In the genomic region with DNA sequence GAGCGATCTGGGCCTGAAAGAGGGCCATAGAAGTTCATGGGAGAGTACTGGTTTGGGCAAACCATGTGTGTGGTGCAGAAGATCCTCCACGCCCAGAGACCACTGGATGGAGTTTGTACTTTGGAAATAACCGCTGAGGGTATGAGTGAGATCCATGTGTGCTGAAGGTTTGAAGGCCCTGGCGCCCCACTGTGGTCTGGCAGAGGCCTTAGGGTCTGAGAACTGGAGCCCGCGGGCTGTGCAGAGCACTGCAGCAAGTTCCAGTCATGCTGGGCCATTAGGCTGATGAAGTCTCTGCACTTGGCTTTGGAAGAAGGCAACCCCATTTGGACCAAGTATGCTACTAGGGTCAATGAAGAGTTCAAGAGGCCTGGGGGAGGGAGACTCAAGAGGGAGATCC, we compare ENCODE assay signal across 36 cellular contexts.
"Had no signal": no experiment of that assay in that cellular context is flagged by ENCODE, and none has a peak within 500 bp of the region (broad histone marks: within the 10 kb centered on the region; RNA-seq: fewer than 3 reads in every experiment).

No MANE protein-coding gene starts in this region.

- H3K36me3 ChIP-seq: ascending aorta, breast epithelium had no signal

- H3K4me3 Mint-ChIP-seq: activated CD4-positive, alpha-beta memory T cell treated with anti-CD3 and anti-CD28 coated beads, Interleukin-2, amount 10 ng/mL, durations not matched to agents 7 days and 5 days; activated CD4-positive, alpha-beta T cell treated with anti-CD3 and anti-CD28 coated beads for 36 hours; activated CD4-positive, alpha-beta T cell treated with anti-CD3 and anti-CD28 coated beads, Interleukin-2, amount 10 ng/mL, durations not matched to agents 7 days and 5 days; activated CD8-positive, alpha-beta memory T cell treated with anti-CD3 and anti-CD28 coated beads, Interleukin-2, amount 10 ng/mL, durations not matched to agents 7 days and 5 days; activated CD8-positive, alpha-beta T cell treated with anti-CD3 and anti-CD28 coated beads, Interleukin-2, amount 10 ng/mL, durations not matched to agents 7 days and 5 days; activated naive CD4-positive, alpha-beta T cell treated with anti-CD3 and anti-CD28 coated beads, Interleukin-2, amount 10 ng/mL, durations not matched to agents 7 days and 5 days; activated naive CD4-positive, alpha-beta T cell treated with anti-CD3 and anti-CD28 coated beads, Interleukin-2, amount 50 U/mL, for 24 hours; activated naive CD8-positive, alpha-beta T cell; activated naive CD8-positive, alpha-beta T cell treated with anti-CD3 and anti-CD28 coated beads, Interleukin-2, amount 10 ng/mL, durations not matched to agents 7 days and 5 days; activated naive CD8-positive, alpha-beta T cell treated with anti-CD3 and anti-CD28 coated beads, Interleukin-2, amount 50 U/mL, for 24 hours; activated T-cell treated with anti-CD3 and anti-CD28 coated beads, Interleukin-2, amount 50 U/mL, for 24 hours; brain; T-helper 1 cell treated with Interleukin-12 subunit alpha and Interleukin-12 subunit beta and Interleukin-4 antibody, amounts not matched to agents 30 μg/mL and 1 μg/mL, for 36 hours; T-helper 2 cell treated with Interferon-gamma antibody and Interleukin-4, amounts not matched to agents 5 μg/mL and 100 μg/mL, for 36 hours had no signal

- H3K27me3 ChIP-seq: ascending aorta had no signal

- FAIRE-seq: TTC549 had no signal

- H3K9me3 Mint-ChIP-seq: activated CD4-positive, alpha-beta memory T cell treated with anti-CD3 and anti-CD28 coated beads, Interleukin-2, amount 10 ng/mL, durations not matched to agents 7 days and 5 days; activated CD4-positive, alpha-beta T cell treated with anti-CD3 and anti-CD28 coated beads, Interleukin-2, amount 10 ng/mL, durations not matched to agents 7 days and 5 days; activated naive CD4-positive, alpha-beta T cell treated with anti-CD3 and anti-CD28 coated beads, Interleukin-2, amount 10 ng/mL, durations not matched to agents 7 days and 5 days; activated naive CD4-positive, alpha-beta T cell treated with anti-CD3 and anti-CD28 coated beads, Interleukin-2, amount 50 U/mL, for 24 hours; activated naive CD8-positive, alpha-beta T cell treated with anti-CD3 and anti-CD28 coated beads, Interleukin-2, amount 10 ng/mL, durations not matched to agents 7 days and 5 days; activated T-cell treated with anti-CD3 and anti-CD28 coated beads, Interleukin-2, amount 50 U/mL, for 24 hours; activated T-helper 2 cell treated with anti-CD3 and anti-CD28 coated beads, Interferon-gamma antibody, Interleukin-2, Interleukin-4, amounts not matched to agents 10 μg/mL and 5 μg/mL and 100 μg/mL, durations not matched to agents 14 hours and 24 hours and 36 hours; T-helper 1 cell treated with Interleukin-12 subunit alpha and Interleukin-12 subunit beta and Interleukin-4 antibody, amounts not matched to agents 30 μg/mL and 1 μg/mL, for 36 hours; T-helper 2 cell treated with Interferon-gamma antibody and Interleukin-4, amounts not matched to agents 5 μg/mL and 100 μg/mL, for 36 hours had no signal

- H3K27ac ChIP-seq: ascending aorta, breast epithelium, VCaP had no signal

- H3K36me3 Mint-ChIP-seq: activated CD8-positive, alpha-beta memory T cell treated with anti-CD3 and anti-CD28 coated beads, Interleukin-2, amount 10 ng/mL, durations not matched to agents 7 days and 5 days; activated naive CD4-positive, alpha-beta T cell treated with anti-CD3 and anti-CD28 coated beads, Interleukin-2, amount 10 ng/mL, durations not matched to agents 7 days and 5 days; activated naive CD4-positive, alpha-beta T cell treated with anti-CD3 and anti-CD28 coated beads, Interleukin-2, amount 50 U/mL, for 24 hours; activated naive CD8-positive, alpha-beta T cell; activated naive CD8-positive, alpha-beta T cell treated with anti-CD3 and anti-CD28 coated beads, Interleukin-2, amount 10 ng/mL, durations not matched to agents 7 days and 5 days; brain had no signal

- H3K4me3 ChIP-seq: ascending aorta, breast epithelium had no signal

- ATAC-seq: activated CD4-positive, alpha-beta T cell treated with anti-CD3 and anti-CD28 coated beads for 36 hours; activated CD4-positive, CD25-positive, alpha-beta regulatory T cell treated with anti-CD3 and anti-CD28 coated beads, Interleukin-2, amount 50 U/mL, for 24 hours; activated CD8-positive, alpha-beta memory T cell treated with anti-CD3 and anti-CD28 coated beads, Interleukin-2, amount 10 ng/mL, durations not matched to agents 7 days and 5 days; activated CD8-positive, alpha-beta T cell treated with anti-CD3 and anti-CD28 coated beads, Interleukin-2, amount 10 ng/mL, durations not matched to agents 7 days and 5 days; activated naive CD8-positive, alpha-beta T cell treated with anti-CD3 and anti-CD28 coated beads, Interleukin-2, amount 50 U/mL, for 24 hours had no signal

- DNase-seq: activated CD4-positive, alpha-beta memory T cell treated with anti-CD3 and anti-CD28 coated beads, Interleukin-2, amount 10 ng/mL, durations not matched to agents 7 days and 5 days; activated CD4-positive, alpha-beta T cell treated with anti-CD3 and anti-CD28 coated beads for 1 hour; activated CD4-positive, alpha-beta T cell treated with anti-CD3 and anti-CD28 coated beads for 36 hours; activated CD4-positive, alpha-beta T cell treated with anti-CD3 and anti-CD28 coated beads for 48 hours; activated CD4-positive, alpha-beta T cell treated with anti-CD3 and anti-CD28 coated beads, Interleukin-2, amount 10 ng/mL, durations not matched to agents 7 days and 5 days; activated CD4-positive, alpha-beta T cell treated with anti-CD3 and anti-CD28 coated beads, Interleukin-2, amount 50 U/mL, for 48 hours; activated CD4-positive, CD25-positive, alpha-beta regulatory T cell; activated CD8-positive, alpha-beta memory T cell treated with anti-CD3 and anti-CD28 coated beads for 24 hours; activated CD8-positive, alpha-beta memory T cell treated with anti-CD3 and anti-CD28 coated beads, Interleukin-2, amount 10 ng/mL, durations not matched to agents 7 days and 5 days; activated CD8-positive, alpha-beta memory T cell treated with anti-CD3 and anti-CD28 coated beads, Interleukin-2, amount 50 U/mL, for 48 hours; activated CD8-positive, alpha-beta T cell treated with anti-CD3 and anti-CD28 coated beads, Interleukin-2, amount 10 ng/mL, durations not matched to agents 7 days and 5 days; activated effector memory CD4-positive, alpha-beta T cell treated with Interleukin-2 at 50 U/mL for 16 hours; activated gamma-delta T cell; activated naive CD4-positive, alpha-beta T cell treated with anti-CD3 and anti-CD28 coated beads, Interleukin-2, amount 10 ng/mL, durations not matched to agents 7 days and 5 days; activated naive CD4-positive, alpha-beta T cell treated with Interleukin-2 at 50 U/mL for 16 hours; activated naive CD8-positive, alpha-beta T cell treated with anti-CD3 and anti-CD28 coated beads, Interleukin-2, amount 10 ng/mL, durations not matched to agents 7 days and 5 days; activated naive CD8-positive, alpha-beta T cell treated with anti-CD3 and anti-CD28 coated beads, Interleukin-2, amount 50 U/mL, for 24 hours; activated T-cell treated with anti-CD3 and anti-CD28 coated beads, Interleukin-2, amount 50 U/mL, for 24 hours; activated T-cell treated with anti-CD3 and anti-CD28 coated beads, Interleukin-2, amount 50 U/mL, for 48 hours; amygdala; anterior cingulate cortex; central memory CD4-positive, alpha-beta T cell; T-helper 1 cell; T-helper 2 cell; T-helper 9 cell had no signal

- H3K4me1 ChIP-seq: ascending aorta, breast epithelium had no signal

- H3K9me3 ChIP-seq: ascending aorta, breast epithelium had no signal

- H3K27ac Mint-ChIP-seq: activated CD4-positive, alpha-beta memory T cell treated with anti-CD3 and anti-CD28 coated beads, Interleukin-2, amount 10 ng/mL, durations not matched to agents 7 days and 5 days; activated CD4-positive, alpha-beta T cell treated with anti-CD3 and anti-CD28 coated beads for 36 hours; activated CD4-positive, alpha-beta T cell treated with anti-CD3 and anti-CD28 coated beads, Interleukin-2, amount 10 ng/mL, durations not matched to agents 7 days and 5 days; activated CD8-positive, alpha-beta memory T cell treated with anti-CD3 and anti-CD28 coated beads, Interleukin-2, amount 10 ng/mL, durations not matched to agents 7 days and 5 days; activated CD8-positive, alpha-beta T cell treated with anti-CD3 and anti-CD28 coated beads, Interleukin-2, amount 10 ng/mL, durations not matched to agents 7 days and 5 days; activated naive CD4-positive, alpha-beta T cell treated with anti-CD3 and anti-CD28 coated beads, Interleukin-2, amount 10 ng/mL, durations not matched to agents 7 days and 5 days; activated naive CD4-positive, alpha-beta T cell treated with anti-CD3 and anti-CD28 coated beads, Interleukin-2, amount 50 U/mL, for 24 hours; activated naive CD8-positive, alpha-beta T cell; activated naive CD8-positive, alpha-beta T cell treated with anti-CD3 and anti-CD28 coated beads, Interleukin-2, amount 10 ng/mL, durations not matched to agents 7 days and 5 days; activated naive CD8-positive, alpha-beta T cell treated with anti-CD3 and anti-CD28 coated beads, Interleukin-2, amount 50 U/mL, for 24 hours; activated T-cell treated with anti-CD3 and anti-CD28 coated beads, Interleukin-2, amount 50 U/mL, for 24 hours; activated T-helper 2 cell treated with anti-CD3 and anti-CD28 coated beads, Interferon-gamma antibody, Interleukin-2, Interleukin-4, amounts not matched to agents 10 μg/mL and 5 μg/mL and 100 μg/mL, durations not matched to agents 14 hours and 24 hours and 36 hours; brain; T-helper 1 cell treated with Interleukin-12 subunit alpha and Interleukin-12 subunit beta and Interleukin-4 antibody, amounts not matched to agents 30 μg/mL and 1 μg/mL, for 36 hours; T-helper 2 cell treated with Interferon-gamma antibody and Interleukin-4, amounts not matched to agents 5 μg/mL and 100 μg/mL, for 36 hours had no signal

- H3K4me1 Mint-ChIP-seq: activated CD4-positive, alpha-beta memory T cell treated with anti-CD3 and anti-CD28 coated beads, Interleukin-2, amount 10 ng/mL, durations not matched to agents 7 days and 5 days; activated CD4-positive, alpha-beta T cell treated with anti-CD3 and anti-CD28 coated beads for 36 hours; activated CD4-positive, alpha-beta T cell treated with anti-CD3 and anti-CD28 coated beads, Interleukin-2, amount 10 ng/mL, durations not matched to agents 7 days and 5 days; activated CD8-positive, alpha-beta memory T cell treated with anti-CD3 and anti-CD28 coated beads, Interleukin-2, amount 10 ng/mL, durations not matched to agents 7 days and 5 days; activated naive CD4-positive, alpha-beta T cell treated with anti-CD3 and anti-CD28 coated beads, Interleukin-2, amount 10 ng/mL, durations not matched to agents 7 days and 5 days; activated naive CD4-positive, alpha-beta T cell treated with anti-CD3 and anti-CD28 coated beads, Interleukin-2, amount 50 U/mL, for 24 hours; activated naive CD8-positive, alpha-beta T cell treated with anti-CD3 and anti-CD28 coated beads, Interleukin-2, amount 10 ng/mL, durations not matched to agents 7 days and 5 days; activated naive CD8-positive, alpha-beta T cell treated with anti-CD3 and anti-CD28 coated beads, Interleukin-2, amount 50 U/mL, for 24 hours had no signal
